In the genomic region with DNA sequence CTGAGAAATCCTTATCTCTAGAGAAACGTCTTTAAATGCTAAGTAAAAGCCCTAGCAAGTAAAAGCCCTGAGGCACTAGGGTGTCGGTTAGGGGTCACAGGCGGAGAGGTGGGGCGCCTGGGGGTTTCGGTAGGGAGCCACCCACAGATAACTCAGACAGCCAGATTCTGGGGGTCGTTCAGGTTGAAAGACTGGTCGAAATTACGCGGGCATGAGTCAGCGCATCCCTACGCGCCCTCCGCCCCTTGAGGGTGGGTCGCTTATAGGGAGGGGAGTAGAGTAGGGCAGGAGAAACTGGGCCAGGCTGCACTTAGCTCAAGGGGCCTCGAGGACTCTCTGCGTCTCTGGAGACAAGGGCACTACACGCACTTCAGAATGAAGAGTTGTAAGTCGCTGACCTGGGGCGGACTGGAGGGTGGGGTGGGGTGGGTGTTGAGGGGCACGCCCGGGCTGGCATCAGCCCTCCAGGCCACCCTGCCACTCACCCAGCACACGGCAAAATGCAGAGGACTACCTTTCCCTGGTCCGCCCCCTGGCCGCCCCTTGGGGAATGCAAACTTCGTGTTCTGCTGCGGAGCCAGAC, we compare ENCODE assay signal across 7 cellular contexts. TPM values are rescaled to one million over a fixed set of nuclear protein-coding genes. Genes with fewer than 3 reads are reported as not detected.
DNase-seq lines count a peak whose midpoint lies in the region; ATAC-seq and TF ChIP-seq lines count a peak whose summit lies in the region.

No MANE protein-coding gene starts in this region.

- ATAC-seq in GM23338 (peak; percentile 38), lower lobe of right lung (peak; percentile 59 to 72), upper lobe of right lung (peak; percentile 48), GM21447 (IDR thresholded peaks at IDR 0.05; ENCODE audit: unreplicated experiment) (no peak), GM21515 (IDR thresholded peaks at IDR 0.05; ENCODE audit: unreplicated experiment) (no peak)

- H3K9me3 ChIP-seq in OCI-LY3 (ENCODE audit: insufficient read depth, low read length) (no peaks in the 10 kb centered on the region), lower lobe of right lung (no peaks in the 10 kb centered on the region), upper lobe of right lung (no peaks in the 10 kb centered on the region)

- no peak overlapping the region; the same call in 1 of the 2 replicates for H3K27ac ChIP-seq in GM23338 (ENCODE audit: low read depth)
- H3K27ac ChIP-seq in OCI-LY3 (ENCODE audit: low read length): no peak overlapping the region
- peak overlapping the region; percentile 84 for H3K27ac ChIP-seq in lower lobe of right lung
- H3K27ac ChIP-seq in upper lobe of right lung: peak overlapping the region; percentile 87

- peaks cover 47% of the 10 kb centered on the region for H3K27me3 Mint-ChIP-seq in GM23338 (ENCODE audit: insufficient read depth, low read depth, poor library complexity)
- H3K27me3 Mint-ChIP-seq in dendritic cell treated with granulocyte-macrophage colony-stimulating factor and Interleukin-4, amounts not matched to agents 40 ng/mL and 50 ng/mL, for 4 days: peaks cover 69% of the 10 kb centered on the region

- H3K4me1 ChIP-seq in GM23338 (ENCODE audit: insufficient read depth) (peaks cover 28% of the 10 kb centered on the region), OCI-LY3 (ENCODE audit: low read length) (peaks cover 8% of the 10 kb centered on the region), lower lobe of right lung (peaks cover 27% of the 10 kb centered on the region), upper lobe of right lung (peaks cover 28% of the 10 kb centered on the region)

- no peaks in the 10 kb centered on the region for H3K9me2 ChIP-seq in GM23338 (ENCODE audit: insufficient read depth)

- H3K79me2 ChIP-seq in GM23338 (replicated peaks; ENCODE audit: insufficient read depth) (no peaks in the 10 kb centered on the region), OCI-LY3 (ENCODE audit: low read length) (no peaks in the 10 kb centered on the region)

- intact Hi-C loops in dendritic cell treated with granulocyte-macrophage colony-stimulating factor and Interleukin-4, amounts not matched to agents 40 ng/mL and 50 ng/mL, for 4 days (cut with micrococcal nuclease): loop anchor here (1.0 kb wide), 1 partner anchor 26 kb away; no protein-coding TSS in a partner anchor
- intact Hi-C loops in lower lobe of right lung (cut with DNase I): no loop called here
- intact Hi-C loops in upper lobe of right lung (cut with DNase I): no loop called here

- H3K4me3 Mint-ChIP-seq in GM23338: peak overlapping the region; percentile 94
- peak overlapping the region; percentile 86 for H3K4me3 Mint-ChIP-seq in dendritic cell treated with granulocyte-macrophage colony-stimulating factor and Interleukin-4, amounts not matched to agents 40 ng/mL and 50 ng/mL, for 4 days

- peak overlapping the region; percentile 75 for H3K9ac ChIP-seq in OCI-LY3 (ENCODE audit: low read length)

- peak; percentile 75 for DNase-seq in GM23338 (ENCODE audit: low spot score)
- DNase-seq in lower lobe of right lung: peak; percentile 68
- DNase-seq in upper lobe of right lung: peak; percentile 76

- peaks cover 22% of the 10 kb centered on the region for H3K36me3 Mint-ChIP-seq in GM23338 (ENCODE audit: low read depth)
- no peaks in the 10 kb centered on the region for H3K36me3 Mint-ChIP-seq in dendritic cell treated with granulocyte-macrophage colony-stimulating factor and Interleukin-4, amounts not matched to agents 40 ng/mL and 50 ng/mL, for 4 days (ENCODE audit: low read depth)

- H3K4me3 ChIP-seq in GM23338 (peak overlapping the region; percentile 100), OCI-LY3 (ENCODE audit: low read length) (peak overlapping the region; percentile 96), lower lobe of right lung (peak overlapping the region; percentile 77), upper lobe of right lung (peak overlapping the region; percentile 75)

- peak overlapping the region; percentile 96 for H3K27ac Mint-ChIP-seq in GM23338
- H3K27ac Mint-ChIP-seq in dendritic cell treated with granulocyte-macrophage colony-stimulating factor and Interleukin-4, amounts not matched to agents 40 ng/mL and 50 ng/mL, for 4 days: no peak overlapping the region

- H4K20me1 ChIP-seq in GM23338 (replicated peaks; ENCODE audit: insufficient read depth): 0 out of 2 replicates have a peak, but pooled peaks cover 8% of the 10 kb centered on the region
- no peaks in the 10 kb centered on the region for H4K20me1 ChIP-seq in OCI-LY3 (ENCODE audit: insufficient read depth, low read length)

- H3K9me3 Mint-ChIP-seq in GM23338: no peaks in the 10 kb centered on the region; the same call in 1 of the 3 replicates
- H3K9me3 Mint-ChIP-seq in dendritic cell treated with granulocyte-macrophage colony-stimulating factor and Interleukin-4, amounts not matched to agents 40 ng/mL and 50 ng/mL, for 4 days: no peaks in the 10 kb centered on the region

- peaks cover 9% of the 10 kb centered on the region for H3F3A ChIP-seq in GM23338 (replicated peaks; ENCODE audit: low read depth)

- peak overlapping the region; percentile 100 for H3K4me2 ChIP-seq in GM23338
- H3K4me2 ChIP-seq in OCI-LY3 (ENCODE audit: low read length): peak overlapping the region; percentile 84

- H3K36me3 ChIP-seq in GM23338 (ENCODE audit: insufficient read depth) (peaks cover 5% of the 10 kb centered on the region), OCI-LY3 (replicated peaks; ENCODE audit: low read depth, low read length) (no peaks in the 10 kb centered on the region), lower lobe of right lung (peaks cover 22% of the 10 kb centered on the region), upper lobe of right lung (peaks cover 9% of the 10 kb centered on the region)

- H3K27me3 ChIP-seq in GM23338 (ENCODE audit: insufficient read depth): peaks cover 44% of the 10 kb centered on the region
- H3K27me3 ChIP-seq in OCI-LY3 (ENCODE audit: low read depth, low read length): no peaks in the 10 kb centered on the region
- H3K27me3 ChIP-seq in lower lobe of right lung (ENCODE audit: low read depth): peaks cover 38% of the 10 kb centered on the region
- peaks cover 23% of the 10 kb centered on the region for H3K27me3 ChIP-seq in upper lobe of right lung

- peak overlapping the region; percentile 95 for H2AFZ ChIP-seq in GM23338
- peak overlapping the region; percentile 97; the same call in 1 of the 2 replicates for H2AFZ ChIP-seq in OCI-LY3 (ENCODE audit: low read depth, low read length)

- 0 out of 4 replicates have a peak, but pooled peaks of 1 of the 2 experiments have one; percentile 9 for TF ChIP-seq CTCF in GM23338 (conservative IDR thresholded peaks at IDR 0.05; ENCODE audit: low read depth in 2 of 2)
- no peak for TF ChIP-seq CTCF in OCI-LY3 (IDR thresholded peaks at IDR 0.05; ENCODE audit: low read depth, low read length)
- TF ChIP-seq CTCF in lower lobe of right lung (IDR thresholded peaks at IDR 0.05): peak; percentile 21
- peak; percentile 20 for TF ChIP-seq CTCF in upper lobe of right lung (IDR thresholded peaks at IDR 0.05)

- H3K4me1 Mint-ChIP-seq in GM23338: peaks cover 43% of the 10 kb centered on the region
- peaks cover 44% of the 10 kb centered on the region for H3K4me1 Mint-ChIP-seq in dendritic cell treated with granulocyte-macrophage colony-stimulating factor and Interleukin-4, amounts not matched to agents 40 ng/mL and 50 ng/mL, for 4 days (ENCODE audit: low read depth)

TF ChIP-seq in GM23338, 12 proteins besides CTCF, POLR2A, EP300 and RAD21:
- no peak for TF ChIP-seq NANOG (IDR thresholded peaks at IDR 0.05; ENCODE audit: borderline replicate concordance)
- TF ChIP-seq CREB1 (CRISPR knock-in tag; IDR thresholded peaks at IDR 0.05; ENCODE audit: low read depth): 0 out of 2 replicates have a peak, but pooled peaks have one; percentile 6
- peak; percentile 12; the same call in 1 of the 2 replicates for TF ChIP-seq POLR2AphosphoS5 (IDR thresholded peaks at IDR 0.05; ENCODE audit: low read depth)

RNA-seq across cellular contexts. Expression of a gene that starts 0.6 kb away (rescaled TPM):
- total RNA-seq in GM23338 (2014; rRNA removed; shearing (Covaris generic)): 12.5 and 20.6 TPM in 2 replicates
- polyA plus RNA-seq in GM23338 (2016; fragmentation: Nextera tagmentation; extraction: Ambion mirVana): 8.9 and 10.1 TPM in 2 replicates
- total RNA-seq in lower lobe of right lung (13.7 TPM), upper lobe of right lung (19.2 TPM)

RNA-seq across cellular contexts. Expression of a gene that starts 1.6 kb away (rescaled TPM):
- total RNA-seq in GM23338 (2014; rRNA removed; shearing (Covaris generic)): 1.2 TPM in 1 of 2 replicates, not detected in the other
- 1.7 and 2.7 TPM in 2 replicates for polyA plus RNA-seq in GM23338 (2016; fragmentation: Nextera tagmentation; extraction: Ambion mirVana)
- total RNA-seq in lower lobe of right lung (1.2 TPM), upper lobe of right lung (1.4 TPM)

RNA-seq across cellular contexts. Expression of a gene that starts 11.1 kb away (rescaled TPM):
- total RNA-seq in GM23338 (2014; rRNA removed; shearing (Covaris generic)): 4.7 and 6.1 TPM in 2 replicates
- polyA plus RNA-seq in GM23338 (2016; fragmentation: Nextera tagmentation; extraction: Ambion mirVana): 5.4 and 7.4 TPM in 2 replicates
- total RNA-seq in lower lobe of right lung (13.4 TPM), upper lobe of right lung (14.5 TPM)

RNA-seq across cellular contexts. Expression of a gene that starts 22.5 kb away (rescaled TPM):
- total RNA-seq in GM23338 (2014; rRNA removed; shearing (Covaris generic)): 58.8 and 82.1 TPM in 2 replicates
- 39.5 and 39.8 TPM in 2 replicates for polyA plus RNA-seq in GM23338 (2016; fragmentation: Nextera tagmentation; extraction: Ambion mirVana)
- total RNA-seq in lower lobe of right lung (51.2 TPM), upper lobe of right lung (53.0 TPM)

RNA-seq across cellular contexts. Expression of a gene that starts 23.3 kb away (rescaled TPM):
- total RNA-seq in GM23338 (2014; rRNA removed; shearing (Covaris generic)): 6.4 and 7.5 TPM in 2 replicates
- 7.6 and 9.6 TPM in 2 replicates for polyA plus RNA-seq in GM23338 (2016; fragmentation: Nextera tagmentation; extraction: Ambion mirVana)
- total RNA-seq in lower lobe of right lung: 5.8 TPM
- total RNA-seq in upper lobe of right lung: 4.3 TPM

Comparison
In these comparisons a context has a peak if more than half of its experiments do, and no peak if none do; other contexts are left out.
1. ATAC-seq: peak in GM23338 (single experiment), lower lobe of right lung (2 of 2) and upper lobe of right lung (single experiment); none in GM21447 (single experiment) and GM21515 (single experiment).
2. H3K27ac ChIP-seq: peak in lower lobe of right lung (single experiment) and upper lobe of right lung (single experiment); none in GM23338 (single experiment) and OCI-LY3 (single experiment).
3. Peak in every context shown above with its lines, with median percentiles within 50 percentile points of each other: DNase-seq and H3K4me3 ChIP-seq.